ENCODE assay signal across 14 cellular contexts in the genomic region with DNA sequence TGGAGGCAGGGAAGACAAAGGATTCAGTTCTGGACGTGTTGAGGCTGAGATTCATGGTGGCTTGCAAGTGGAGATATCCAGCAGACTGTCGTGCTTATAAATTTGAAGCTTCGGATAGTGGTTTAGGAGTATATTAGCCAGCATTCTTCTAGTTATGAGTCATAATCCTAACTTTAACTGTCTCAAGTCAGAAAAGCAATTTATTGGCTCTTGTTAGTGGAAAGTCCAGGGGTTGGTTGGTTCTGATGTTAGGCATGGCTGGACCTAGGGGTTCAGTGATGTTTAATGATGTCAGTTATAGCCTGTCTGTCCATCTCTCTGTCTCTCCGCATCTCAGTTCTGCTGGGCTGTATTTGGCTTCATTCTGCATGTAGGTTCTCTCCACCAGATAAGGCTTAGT.
A peak's percentile ranks its signal among the peaks of the same experiment; 100 is the strongest.
DNase-seq lines count a peak whose midpoint lies in the region; FAIRE-seq and TF ChIP-seq lines count a peak whose summit lies in the region.
"Had no signal": no experiment of that assay in that cellular context is flagged by ENCODE, and none has a peak within 500 bp of the region (broad histone marks: within the 10 kb centered on the region; RNA-seq: fewer than 3 reads in every experiment).

No MANE protein-coding gene starts in this region.

- H3K27ac ChIP-seq in ascending aorta, result no peak overlapping the region

- H3K4me3 ChIP-seq in skeletal muscle cell (ENCODE audit: low read depth, low read length) (no peak overlapping the region), ascending aorta (no peak overlapping the region)

- no peak for TF ChIP-seq CTCF in ascending aorta (IDR thresholded peaks at IDR 0.05)

- no peaks in the 10 kb centered on the region for H3K36me3 ChIP-seq in ascending aorta

- DNase-seq in GM04503 (ENCODE audit: low read depth) (peak; percentile 44), RCC 7860 (ENCODE audit: low spot score) (peak; percentile 95), fibroblast of gingiva (ENCODE audit: low read depth) (peak; percentile 17), skeletal muscle cell (ENCODE audit: low read depth) (peak; percentile 36), HuH-7.5 (ENCODE audit: low spot score) (no peak), ascending aorta (ENCODE audit: low spot score in 2 of 2) (no peak), mesenteric fat pad (ENCODE audit: low spot score) (no peak), NCI-H748 treated with DMSO at 0.1 percent for 48 hours (lab: John Stamatoyannopoulos, UW) (no peak)
- DNase-seq: activated CD4-positive, alpha-beta T cell treated with anti-CD3 and anti-CD28 coated beads for 4 hours; activated naive CD4-positive, alpha-beta T cell treated with anti-CD3 and anti-CD28 coated beads, Interleukin-2, amount 10 ng/mL, durations not matched to agents 7 days and 5 days; DMS79; MM.1S; nucleus accumbens had no signal

- peaks cover 0 to 5% of the 10 kb centered on the region in 2 donors for H3K4me1 ChIP-seq in ascending aorta

- FAIRE-seq in RCC 7860 (lab: Jason Lieb, UNC), result peak; percentile 98
- FAIRE-seq: islet of Langerhans had no signal

- no peaks in the 10 kb centered on the region for H3K27me3 ChIP-seq in ascending aorta

- intact Hi-C loops in ascending aorta (cut with DNase I), result no loop called here

- H3K9me3 ChIP-seq in ascending aorta, result no peaks in the 10 kb centered on the region

Comparison
In these comparisons a context has a peak if more than half of its experiments do, and no peak if none do; other contexts are left out.
1. DNase-seq: peak in GM04503 (single experiment), RCC 7860 (single experiment), fibroblast of gingiva (single experiment) and skeletal muscle cell (single experiment); none in HuH-7.5 (single experiment), ascending aorta (0 of 2), mesenteric fat pad (single experiment) and NCI-H748 treated with DMSO at 0.1 percent for 48 hours (single experiment).